ENCODE assay signal across 8 cellular contexts in genomic region chr19:2086695-2087620, GRCh38. TPM values are rescaled to one million over a fixed set of nuclear protein-coding genes. Genes with fewer than 3 reads are reported as not detected.
DNase-seq lines count a peak whose midpoint lies in the region; TF ChIP-seq lines count a peak whose summit lies in the region.
"Not testable (repeated sequence)": the region's sequence is repeated elsewhere in the genome, so short reads cannot be mapped to it uniquely, and the experiment has no call there.

No MANE protein-coding gene starts in this region.

- not testable (repeated sequence) for TF ChIP-seq CTCF in liver (IDR thresholded peaks at IDR 0.05; ENCODE audit: low read depth, low read length, missing input control)

- peak; percentile 4 for DNase-seq in SHP77 treated with DMSO at 0.1 percent for 48 hours (lab: John Stamatoyannopoulos, UW)
- peak; percentile 73 to 74 for DNase-seq in activated T-cell treated with anti-CD3 and anti-CD28 coated beads, Interleukin-2, amount 50 U/mL, for 48 hours
- DNase-seq in effector memory CD4-positive, alpha-beta T cell: not testable (repeated sequence)
- peak; percentile 81 for DNase-seq in stimulated activated CD4-positive, alpha-beta T cell treated with anti-CD3 and anti-CD28 coated beads, Interleukin-15, amount 100 ng/mL, for 24 hours

- H3K9ac ChIP-seq in BLaER1 treated with 17β-estradiol and CSF1 and Interleukin-3, amounts not matched to agents 10 nM and 100 nM: peak overlapping the region; percentile 80 to 97 (median 93); a peak in 21 of 22 replicates
- H3K9ac ChIP-seq in liver (ENCODE audit: low read depth in 1 of 2, low read length in 2 of 2): not testable (repeated sequence)

- WGBS in liver: 60% methylated on average over 13 of the region's 13 CpGs

- peaks cover 0 to 50% (median 9%) of the 10 kb centered on the region in 11 experiments; a peak in 14 of 22 replicates for H3K36me3 ChIP-seq in BLaER1 treated with 17β-estradiol and CSF1 and Interleukin-3, amounts not matched to agents 10 nM and 100 nM
- H3K36me3 ChIP-seq in KOPT-K1 (ENCODE audit: insufficient read depth, low read length); effector memory CD4-positive, alpha-beta T cell (ENCODE audit: control insufficient read depth, insufficient read depth, low read length); liver (ENCODE audit: control insufficient read depth in 4 of 4, insufficient read depth in 3 of 4, low read depth in 1 of 4, low read length in 3 of 4): not testable (repeated sequence)

- peak overlapping the region; percentile 91 to 100 (median 99) for H3K4me2 ChIP-seq in BLaER1 treated with 17β-estradiol and CSF1 and Interleukin-3, amounts not matched to agents 10 nM and 100 nM

- not testable (repeated sequence) for TF ChIP-seq RAD21 in liver (IDR thresholded peaks at IDR 0.05)

- H3K27me3 ChIP-seq in BLaER1 treated with 17β-estradiol and CSF1 and Interleukin-3, amounts not matched to agents 10 nM and 100 nM; effector memory CD4-positive, alpha-beta T cell (replicated peaks; ENCODE audit: control insufficient read depth, insufficient read depth, low read length, poor library complexity, severe bottlenecking); liver (ENCODE audit: control insufficient read depth in 4 of 4, insufficient read depth in 4 of 4, low read length in 3 of 4): not testable (repeated sequence)

- peak overlapping the region; percentile 67 to 99 (median 94); a peak in 21 of 22 replicates for H3K27ac ChIP-seq in BLaER1 treated with 17β-estradiol and CSF1 and Interleukin-3, amounts not matched to agents 10 nM and 100 nM
- peak overlapping the region; percentile 58 for H3K27ac ChIP-seq in KOPT-K1 (ENCODE audit: low read depth, low read length, poor library complexity, severe bottlenecking)
- H3K27ac ChIP-seq in effector memory CD4-positive, alpha-beta T cell (ENCODE audit: insufficient read depth, low read length, poor library complexity, severe bottlenecking): peak overlapping the region; percentile 68
- peak overlapping the region; percentile 69 to 81 for H3K27ac ChIP-seq in liver (ENCODE audit: low read depth in 1 of 2, low read length in 2 of 2)

- H3K4me1 ChIP-seq in BLaER1 treated with 17β-estradiol and CSF1 and Interleukin-3, amounts not matched to agents 10 nM and 100 nM: peaks cover 77 to 98% (median 93%) of the 10 kb centered on the region in 10 experiments
- peaks cover 74% of the 10 kb centered on the region for H3K4me1 ChIP-seq in effector memory CD4-positive, alpha-beta T cell (ENCODE audit: control insufficient read depth, insufficient read depth, low read length, poor library complexity, severe bottlenecking)
- H3K4me1 ChIP-seq in liver (ENCODE audit: control insufficient read depth in 4 of 4, insufficient read depth in 4 of 4, low read length in 3 of 4): peaks cover 0 to 14% (median 6%) of the 10 kb centered on the region in 4 donors

- peak; percentile 45 for TF ChIP-seq POLR2A in GM18951 (IDR thresholded peaks at IDR 0.05; ENCODE audit: extremely low read depth, insufficient read depth, insufficient read length)

- H3K9me3 ChIP-seq in BLaER1 treated with 17β-estradiol and CSF1 and Interleukin-3, amounts not matched to agents 10 nM and 100 nM (replicated peaks in 1 of 11); KOPT-K1 (ENCODE audit: insufficient read depth, low read length, poor library complexity, severe bottlenecking); effector memory CD4-positive, alpha-beta T cell (ENCODE audit: control insufficient read depth, low read length); liver (ENCODE audit: control insufficient read depth in 4 of 4, low read length in 3 of 4): not testable (repeated sequence)

- H4K20me1 ChIP-seq in BLaER1 treated with 17β-estradiol and CSF1 and Interleukin-3, amounts not matched to agents 10 nM and 100 nM: peaks cover 0 to 27% (median 8%) of the 10 kb centered on the region in 11 experiments; a peak in 13 of 22 replicates

- in situ Hi-C loops in GM18951 (cut with MboI; ENCODE audit: low sequenced_read_pairs, unreplicated experiment): not testable (repeated sequence)

- peak overlapping the region in 7 of 10 experiments; percentile 1 to 88 (median 40); a peak in 10 of 20 replicates for H3K4me3 ChIP-seq in BLaER1 treated with 17β-estradiol and CSF1 and Interleukin-3, amounts not matched to agents 10 nM and 100 nM
- not testable (repeated sequence) for H3K4me3 ChIP-seq in effector memory CD4-positive, alpha-beta T cell (ENCODE audit: insufficient read depth, low read depth, low read length, poor library complexity, severe bottlenecking); liver (ENCODE audit: low read depth in 1 of 3, low read length in 3 of 3)

TF ChIP-seq in liver, 16 proteins besides CTCF, POLR2A, EP300 and RAD21:
- TF ChIP-seq JUND (IDR thresholded peaks at IDR 0.05) (peak in 1 of 2 donors; percentile 81), HNF4A (conservative IDR thresholded peaks at IDR 0.05) (peak; percentile 61 to 67), RXRA (IDR thresholded peaks at IDR 0.05) (peak in 1 of 2 donors; percentile 61)

RNA-seq across cellular contexts. Expression of gene MOB3A, which starts 9.2 kb away (rescaled TPM):
- total RNA-seq in liver: 1 to 10 TPM; 7.9 to 8.7 TPM
- polyA plus RNA-seq in liver: 1 to 10 TPM; 3.4 to 5.2 TPM

RNA-seq across cellular contexts. Expression of gene IZUMO4, which starts 9.8 kb away (rescaled TPM):
- 1 to 10 TPM; 1.2 TPM for total RNA-seq in liver
- 1 to 10 TPM; 1.3 to 1.4 TPM for polyA plus RNA-seq in liver

RNA-seq across cellular contexts. Expression of gene MKNK2, which starts 35.9 kb away (rescaled TPM):
- total RNA-seq in liver: 100 to 1,000 TPM in 1 of 2 donors, 10 to 100 TPM in 1; 49.5 to 105 TPM
- polyA plus RNA-seq in liver: 10 to 100 TPM; 24.7 to 43.3 TPM
